9 cellular contexts compared by ENCODE assay signal in genomic region chr2:200703132-200703925, GRCh38.
DNase-seq lines count a peak whose midpoint lies in the region; ATAC-seq, FAIRE-seq and TF ChIP-seq lines count a peak whose summit lies in the region.
"Had no signal": no experiment of that assay in that cellular context is flagged by ENCODE, and none has a peak within 500 bp of the region (broad histone marks: within the 10 kb centered on the region; RNA-seq: fewer than 3 reads in every experiment).

No MANE protein-coding gene starts in this region.

- no TSS peak for BruUV-seq in HepG2 (replicated peaks; lab: Mats Ljungman, UMichigan)

- H3K36me3 ChIP-seq in HepG2 (replicated peaks in 1 of 2; ENCODE audit: control insufficient read depth in 1 of 2, insufficient read depth in 2 of 2, low read length in 2 of 2) (no peaks in the 10 kb centered on the region), uterus (no peaks in the 10 kb centered on the region)

- 24% methylated on average over 6 of the region's 6 CpGs for WGBS in HepG2 (ENCODE audit: low lambda C conversion rate)
- WGBS in lower leg skin, 2 donors: 45 to 51% methylated on average over 6 of the region's 6 CpGs

- no peak overlapping the region for H3K4me3 ChIP-seq in cardiac fibroblast (replicated peaks in 1 of 2; ENCODE audit: low read depth in 2 of 2, low read length in 2 of 2)
- no peak overlapping the region; a peak in 1 of 6 replicates for H3K4me3 ChIP-seq in HepG2 (replicated peaks in 1 of 3; ENCODE audit: insufficient read depth in 1 of 3, low read depth in 2 of 3, low read length in 3 of 3)
- H3K4me3 ChIP-seq in uterus: no peak overlapping the region
- H3K4me3 ChIP-seq in lower leg skin (ENCODE audit: low read depth, poor library complexity, severe bottlenecking): no peak overlapping the region

- intact Hi-C loops in HepG2 (cut with micrococcal nuclease; ENCODE audit: unreplicated experiment) (loop anchor here (1.0 to 5.0 kb wide), 4 partner anchors 34 to 728 kb away; no protein-coding TSS in a partner anchor), uterus (cut with DNase I; ENCODE audit: low total_unique reads) (no loop called here), lower leg skin (cut with DNase I; ENCODE audit: low total_unique reads) (no loop called here)

- in situ Hi-C loops in HepG2 (cut with HindIII; ENCODE audit: extremely low pct_ligation_motif_present, low pct_unique_long_range_greater_than_20kb): loop anchor here (10.0 kb wide), 1 partner anchor 219 kb away; no protein-coding TSS in a partner anchor

- no peak overlapping the region for H3K9ac ChIP-seq in HepG2 (ENCODE audit: insufficient read depth, low read depth, low read length)

- peak; percentile 64 for ATAC-seq in HepG2

- DNase-seq in NCI-H146 (lab: John Stamatoyannopoulos, UW): peak; percentile 15
- no peak for DNase-seq in NCI-H146 treated with DMSO at 0.1 percent for 48 hours (lab: John Stamatoyannopoulos, UW; ENCODE audit: unreplicated experiment)
- DNase-seq in HT1080 (ENCODE audit: low read depth): peak; percentile 55
- peak; percentile 36 for DNase-seq in RCC 7860 (ENCODE audit: low spot score)
- DNase-seq in cardiac fibroblast (ENCODE audit: low read depth in 2 of 2): peak; percentile 90 to 91
- DNase-seq in HepG2 (ENCODE audit: low spot score): peak; percentile 77
- DNase-seq in uterus: peak in 1 of 2 donors; percentile 18
- DNase-seq in lower leg skin (ENCODE audit: low spot score in 2 of 2): no peak
- DNase-seq: activated naive CD8-positive, alpha-beta T cell treated with anti-CD3 and anti-CD28 coated beads, Interleukin-2, amount 10 ng/mL, durations not matched to agents 7 days and 5 days had no signal

- TF ChIP-seq EP300 in HepG2 (IDR thresholded peaks at IDR 0.05; ENCODE audit: low read depth in 2 of 2, low read length in 2 of 2) (no peak), HepG2 (CRISPR knock-in tag; IDR thresholded peaks at IDR 0.05; ENCODE audit: borderline replicate concordance) (no peak)

- peaks cover 27% of the 10 kb centered on the region for H3K4me1 ChIP-seq in HepG2 (ENCODE audit: insufficient read depth, low read length)
- no peaks in the 10 kb centered on the region for H3K4me1 ChIP-seq in uterus

- H3K79me2 ChIP-seq in HepG2 (ENCODE audit: insufficient read depth, low read length): no peaks in the 10 kb centered on the region

- TF ChIP-seq CTCF in cardiac fibroblast (IDR thresholded peaks at IDR 0.05; ENCODE audit: low read depth, low read length): peak; percentile 49
- TF ChIP-seq CTCF in HepG2 (CRISPR knock-in tag; IDR thresholded peaks at IDR 0.05): peak; percentile 70
- peak; percentile 32 to 54 (median 40) for TF ChIP-seq CTCF in uterus (IDR thresholded peaks at IDR 0.05)
- TF ChIP-seq CTCF in lower leg skin (IDR thresholded peaks at IDR 0.05): no peak

- FAIRE-seq in RCC 7860 (lab: Jason Lieb, UNC) (peak; percentile 80), HepG2 (lab: Jason Lieb, UNC) (no peak)

- POLR2A ChIA-PET in HepG2 (lab: Yijun Ruan, JAX): interaction anchor here (0.8 to 2.0 kb wide), 5 partner anchors 10 to 220 kb away, joined by 3 to 12 read pairs (median 4); partner anchors contain the start of gene AOX1

- CTCF ChIA-PET in HepG2 (lab: Yijun Ruan, JAX; ENCODE audit: low intra/inter-chr PET ratio, low total read pairs): interaction anchor here (1.4 to 2.2 kb wide), 7 partner anchors 33 to 730 kb away, joined by 3 to 43 read pairs (median 6); partner anchors contain the start of gene AOX1

- H4K20me1 ChIP-seq in HepG2 (ENCODE audit: insufficient read depth, low read length): no peaks in the 10 kb centered on the region

- TF ChIP-seq RAD21 in HepG2 (CRISPR knock-in tag; IDR thresholded peaks at IDR 0.05): peak; percentile 73

- H2AFZ ChIP-seq in HepG2 (ENCODE audit: low read length): no peak overlapping the region

- no peak for TF ChIP-seq POLR2A in HepG2 (IDR thresholded peaks at IDR 0.05; ENCODE audit: insufficient read depth in 1 of 2, low read depth in 2 of 2, low read length in 2 of 2)
- TF ChIP-seq POLR2A in uterus (IDR thresholded peaks at IDR 0.05): no peak
- no peak for TF ChIP-seq POLR2A in lower leg skin (IDR thresholded peaks at IDR 0.05)

- H3K4me2 ChIP-seq in HepG2 (ENCODE audit: low read depth, low read length): peak overlapping the region; percentile 30

- H3K27me3 ChIP-seq in HepG2 (ENCODE audit: control insufficient read depth in 1 of 2, insufficient read depth in 2 of 2, low read length in 2 of 2): no peaks in the 10 kb centered on the region
- no peaks in the 10 kb centered on the region for H3K27me3 ChIP-seq in uterus

- H3K27ac ChIP-seq in HepG2 (ENCODE audit: extremely low read length, insufficient read depth, low read length) (peak overlapping the region; percentile 53), uterus (no peak overlapping the region)

- no peaks in the 10 kb centered on the region for H3K9me3 ChIP-seq in HepG2 (ENCODE audit: low read length)
- H3K9me3 ChIP-seq in uterus: no peaks in the 10 kb centered on the region

TF ChIP-seq in HepG2, 621 proteins besides CTCF, POLR2A, EP300 and RAD21 (continues in another document):
- TF ChIP-seq ZNF709 (CRISPR knock-in tag; IDR thresholded peaks at IDR 0.05): no peak
- 0 out of 2 replicates have a peak, but pooled peaks have one; percentile 21 for TF ChIP-seq RNF219 (CRISPR knock-in tag; IDR thresholded peaks at IDR 0.05)
- peak; percentile 12; the same call in 1 of the 2 replicates for TF ChIP-seq RORA (CRISPR knock-in tag; IDR thresholded peaks at IDR 0.05)
- TF ChIP-seq ZFP62 (CRISPR knock-in tag; IDR thresholded peaks at IDR 0.05): no peak
- 0 out of 2 replicates have a peak, but pooled peaks have one; percentile 55 for TF ChIP-seq ZKSCAN1 (IDR thresholded peaks at IDR 0.05; ENCODE audit: low read length)
- no peak for TF ChIP-seq BRF2 (CRISPR knock-in tag; IDR thresholded peaks at IDR 0.05)
- TF ChIP-seq FOXO4 (CRISPR knock-in tag; conservative IDR thresholded peaks at IDR 0.05): no peak
- peak; percentile 94 for TF ChIP-seq SMC3 (IDR thresholded peaks at IDR 0.05; ENCODE audit: low read length)
- peak; percentile 14; the same call in 1 of the 2 replicates for TF ChIP-seq MXD4 (CRISPR knock-in tag; IDR thresholded peaks at IDR 0.05)
- TF ChIP-seq HNF4A (CRISPR knock-in tag; IDR thresholded peaks at IDR 0.05): no peak
- TF ChIP-seq MTF2 (CRISPR knock-in tag; IDR thresholded peaks at IDR 0.05; ENCODE audit: borderline replicate concordance): no peak
- TF ChIP-seq ZSCAN30 (CRISPR knock-in tag; IDR thresholded peaks at IDR 0.05): no peak
- TF ChIP-seq GPBP1L1 (CRISPR knock-in tag; IDR thresholded peaks at IDR 0.05): no peak
- 0 out of 2 replicates have a peak, but pooled peaks have one; percentile 3 for TF ChIP-seq ZNF816 (CRISPR knock-in tag; IDR thresholded peaks at IDR 0.05; ENCODE audit: borderline replicate concordance)
- TF ChIP-seq RFX1 (IDR thresholded peaks at IDR 0.05): no peak

Comparison
In these comparisons a context has a peak if more than half of its experiments do, and no peak if none do; other contexts are left out.
1. DNase-seq: peak in NCI-H146 (single experiment), HT1080 (single experiment), RCC 7860 (single experiment), cardiac fibroblast (2 of 2) and HepG2 (single experiment); none in NCI-H146 treated with DMSO at 0.1 percent for 48 hours (single experiment) and lower leg skin (0 of 2).
2. CTCF ChIP-seq: peak in cardiac fibroblast (single experiment), HepG2 (single experiment) and uterus (4 of 4); none in lower leg skin (0 of 3).